In the genomic region with DNA sequence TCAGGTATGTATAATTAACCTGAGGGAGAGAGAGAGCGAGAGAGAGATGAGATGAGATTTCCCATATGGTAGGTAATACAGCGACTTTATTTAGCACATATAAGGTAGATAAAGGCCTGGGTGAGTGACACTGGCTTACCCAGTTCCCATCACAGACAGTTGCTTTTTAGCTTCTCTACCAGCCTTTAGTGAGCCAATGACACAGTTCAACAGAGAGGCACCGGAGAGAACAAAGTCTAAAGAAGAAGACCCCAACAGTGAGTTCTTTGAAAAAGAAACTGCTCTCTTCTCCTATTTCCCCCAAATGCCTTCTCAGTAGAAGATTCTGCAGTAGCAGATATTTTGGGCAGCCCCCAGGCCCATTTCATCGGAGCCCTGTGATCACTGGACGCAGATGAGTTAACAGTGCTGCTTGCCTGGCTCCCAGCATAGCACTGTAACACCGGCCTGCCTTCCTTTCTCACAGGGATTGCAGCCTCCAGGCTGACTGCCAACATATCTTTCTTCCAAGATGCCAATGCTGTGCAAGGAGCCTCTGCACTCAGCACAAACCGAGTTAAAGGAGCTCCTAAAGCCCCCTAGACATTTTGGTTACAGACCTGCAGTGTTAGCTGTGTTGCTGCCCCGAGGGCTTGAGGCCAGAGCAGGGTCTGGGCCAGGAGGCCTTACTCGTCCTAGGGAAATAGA, we compare ENCODE assay signal across 16 cellular contexts. TPM values are rescaled to one million over a fixed set of nuclear protein-coding genes. Genes with fewer than 3 reads are reported as not detected.
DNase-seq lines count a peak whose midpoint lies in the region; ATAC-seq and TF ChIP-seq lines count a peak whose summit lies in the region.
"Had no signal": no experiment of that assay in that cellular context is flagged by ENCODE, and none has a peak within 500 bp of the region (broad histone marks: within the 10 kb centered on the region; RNA-seq: fewer than 3 reads in every experiment).

No MANE protein-coding gene starts in this region.

- TF ChIP-seq CTCF in cardiac muscle cell (IDR thresholded peaks at IDR 0.05; ENCODE audit: low read depth, low read length) (no peak), lower lobe of right lung (IDR thresholded peaks at IDR 0.05) (no peak), upper lobe of right lung (IDR thresholded peaks at IDR 0.05) (no peak)

- intact Hi-C loops in Right ventricle myocardium superior (cut with DNase I) = no loop called here
- intact Hi-C loops in lower lobe of right lung (cut with DNase I) = no loop called here
- intact Hi-C loops in upper lobe of right lung (cut with DNase I) = no loop called here

- peak overlapping the region; percentile 78 for H3K27ac ChIP-seq in cardiac muscle cell
- peak overlapping the region; percentile 9 for H3K27ac ChIP-seq in lower lobe of right lung
- no peak overlapping the region for H3K27ac ChIP-seq in upper lobe of right lung
- H3K27ac ChIP-seq: breast epithelium, KMS-11, VCaP had no signal

- H3K36me3 ChIP-seq in cardiac muscle cell (no peaks in the 10 kb centered on the region), lower lobe of right lung (no peaks in the 10 kb centered on the region), upper lobe of right lung (no peaks in the 10 kb centered on the region)
- H3K36me3 ChIP-seq: breast epithelium, HAP-1 had no signal

- in situ Hi-C loops in KBM-7 (cut with MboI; ENCODE audit: low pct_unique_long_range_greater_than_20kb, low sequenced_read_pairs) = no loop called here

- DNase-seq in cardiac muscle cell (ENCODE audit: low read depth in 1 of 2, low spot score in 1 of 2) (peak in 1 of 2 donors; percentile 84), Right ventricle myocardium superior (no peak), dedifferentiated amniotic fluid mesenchymal stem cell (ENCODE audit: extremely low spot score) (peak; percentile 55), lower lobe of right lung (no peak), upper lobe of right lung (no peak), KBM-7 (no peak), NCI-H1105 treated with DMSO at 0.1 percent for 48 hours (lab: John Stamatoyannopoulos, UW) (no peak)
- DNase-seq: activated naive CD4-positive, alpha-beta T cell treated with anti-CD3 and anti-CD28 coated beads for 36 hours; Calu3; NCI-H146; NCI-H510A had no signal

- ATAC-seq in Right ventricle myocardium superior (ENCODE audit: poor library complexity) (no peak), lower lobe of right lung (peak in 1 of 2 donors; percentile 36), upper lobe of right lung (peak; percentile 14), HG02884 (IDR thresholded peaks at IDR 0.05; ENCODE audit: unreplicated experiment) (no peak)

- H3K4me3 ChIP-seq in cardiac muscle cell (no peak overlapping the region), lower lobe of right lung (no peak overlapping the region), upper lobe of right lung (no peak overlapping the region)
- H3K4me3 ChIP-seq: breast epithelium, HAP-1 had no signal

- H3K27me3 ChIP-seq in cardiac muscle cell (no peaks in the 10 kb centered on the region), lower lobe of right lung (ENCODE audit: low read depth) (no peaks in the 10 kb centered on the region), upper lobe of right lung (no peaks in the 10 kb centered on the region)
- H3K27me3 ChIP-seq: breast epithelium had no signal

- H3K9me3 ChIP-seq in cardiac muscle cell (ENCODE audit: low read depth) = no peaks in the 10 kb centered on the region
- H3K9me3 ChIP-seq in lower lobe of right lung = no peaks in the 10 kb centered on the region
- no peaks in the 10 kb centered on the region for H3K9me3 ChIP-seq in upper lobe of right lung
- H3K9me3 ChIP-seq: breast epithelium, HAP-1 had no signal

- H3K4me1 ChIP-seq in cardiac muscle cell (ENCODE audit: low read depth) (peaks cover 19% of the 10 kb centered on the region), lower lobe of right lung (peaks cover 32% of the 10 kb centered on the region), upper lobe of right lung (peaks cover 37% of the 10 kb centered on the region)
- H3K4me1 ChIP-seq: breast epithelium, HAP-1 had no signal

RNA-seq across cellular contexts. Expression of a gene that starts 58.7 kb away (rescaled TPM):
- total RNA-seq in cardiac muscle cell = 39.5 and 56.2 TPM in 2 replicates
- 45.5 and 46.6 TPM in 2 replicates for polyA plus RNA-seq in cardiac muscle cell
- total RNA-seq in Right ventricle myocardium superior = 4.4 TPM
- total RNA-seq in lower lobe of right lung = 109 TPM
- 83.0 TPM for total RNA-seq in upper lobe of right lung
